9 cellular contexts compared by ENCODE assay signal in the genomic region with DNA sequence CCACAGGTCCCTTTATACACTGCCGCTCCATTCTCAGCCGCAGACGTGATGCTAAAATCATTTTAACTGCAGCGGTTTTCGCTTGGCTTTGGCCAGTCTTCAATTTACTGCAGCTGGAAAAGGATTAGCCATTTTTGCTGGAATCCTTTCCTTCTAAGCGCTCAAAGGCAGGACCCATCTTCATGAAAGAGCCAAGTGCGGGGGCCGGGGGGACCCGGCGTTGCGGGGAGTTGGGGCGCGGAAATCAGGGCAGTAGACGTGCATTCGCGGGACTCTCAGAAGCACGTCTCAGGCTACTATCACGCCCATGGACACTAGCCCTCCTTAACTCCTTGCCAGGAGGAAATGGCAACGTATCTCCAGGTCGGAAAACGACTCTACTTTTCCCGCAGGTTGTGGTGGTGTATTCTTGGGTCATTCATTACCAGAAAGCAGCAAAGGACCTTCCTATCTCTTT. TPM values are rescaled to one million over a fixed set of nuclear protein-coding genes. Genes with fewer than 3 reads are reported as not detected.
A peak's percentile ranks its signal among the peaks of the same experiment; 100 is the strongest.
DNase-seq lines count a peak whose midpoint lies in the region; ATAC-seq and TF ChIP-seq lines count a peak whose summit lies in the region.
"Had no signal": no experiment of that assay in that cellular context is flagged by ENCODE, and none has a peak within 500 bp of the region (broad histone marks: within the 10 kb centered on the region; RNA-seq: fewer than 3 reads in every experiment).

No MANE protein-coding gene starts in this region.

- H3K27ac Mint-ChIP-seq in chondrocyte (ENCODE audit: unreplicated experiment) = no peak overlapping the region
- no peak overlapping the region for H3K27ac Mint-ChIP-seq in effector memory CD8-positive, alpha-beta T cell

- intact Hi-C loops in heart right ventricle (cut with DNase I) = no loop called here
- intact Hi-C loops in cardiac septum (cut with DNase I) = no loop called here

- H3K4me3 ChIP-seq in heart right ventricle (peak overlapping the region in 7 of 10 donors; percentile 17 to 50 (median 41)), muscle layer of duodenum (ENCODE audit: low read depth in 1 of 2, low read length in 2 of 2) (peak overlapping the region; percentile 61 to 76)

- H3K9me3 ChIP-seq in heart right ventricle (no peaks in the 10 kb centered on the region), muscle layer of duodenum (ENCODE audit: control insufficient read depth in 1 of 2, low read length in 2 of 2) (no peaks in the 10 kb centered on the region)

- peaks cover 6 to 61% (median 56%) of the 10 kb centered on the region in 9 donors for H3K4me1 ChIP-seq in heart right ventricle
- H3K4me1 ChIP-seq in muscle layer of duodenum (ENCODE audit: control insufficient read depth in 1 of 2, insufficient read depth in 2 of 2, low read length in 2 of 2) = peaks cover 6 to 60% of the 10 kb centered on the region in 2 donors

- TF ChIP-seq CTCF in heart right ventricle (IDR thresholded peaks at IDR 0.05) (no peak), chondrocyte (IDR thresholded peaks at IDR 0.05) (no peak)

- H3K36me3 ChIP-seq in heart right ventricle = no peaks in the 10 kb centered on the region
- no peaks in the 10 kb centered on the region for H3K36me3 ChIP-seq in muscle layer of duodenum (ENCODE audit: control insufficient read depth in 1 of 2, insufficient read depth in 2 of 2, low read length in 2 of 2)

- H3K27me3 ChIP-seq in heart right ventricle = peaks cover 27 to 97% (median 89%) of the 10 kb centered on the region in 7 donors
- peaks cover 38% of the 10 kb centered on the region for H3K27me3 ChIP-seq in muscle layer of duodenum (ENCODE audit: low read depth, low read length)

- no peaks in the 10 kb centered on the region for H3K36me3 Mint-ChIP-seq in chondrocyte (ENCODE audit: low read depth)
- H3K36me3 Mint-ChIP-seq in effector memory CD8-positive, alpha-beta T cell (ENCODE audit: insufficient read depth) = no peaks in the 10 kb centered on the region

- WGBS in heart right ventricle, 2 donors = 0 to 1% methylated on average over 22 of the region's 22 CpGs

- H3K4me3 Mint-ChIP-seq in chondrocyte (ENCODE audit: unreplicated experiment) = peak overlapping the region; percentile 87
- H3K4me3 Mint-ChIP-seq in effector memory CD8-positive, alpha-beta T cell = no peak overlapping the region

- peaks cover 4% of the 10 kb centered on the region for H3K27me3 Mint-ChIP-seq in chondrocyte (ENCODE audit: low read depth)
- peaks cover 34 to 58% of the 10 kb centered on the region in 2 donors for H3K27me3 Mint-ChIP-seq in effector memory CD8-positive, alpha-beta T cell

- H3K4me1 Mint-ChIP-seq in chondrocyte (ENCODE audit: low read depth) = peaks cover 57% of the 10 kb centered on the region
- H3K4me1 Mint-ChIP-seq in effector memory CD8-positive, alpha-beta T cell (ENCODE audit: low read depth in 2 of 2) = peaks cover 3 to 4% of the 10 kb centered on the region in 2 donors

- ATAC-seq in heart right ventricle = no peak
- ATAC-seq in GM19035 (IDR thresholded peaks at IDR 0.05; ENCODE audit: unreplicated experiment) = no peak
- ATAC-seq in HG02885 (IDR thresholded peaks at IDR 0.05; ENCODE audit: poor library complexity, unreplicated experiment) = no peak
- ATAC-seq in GM21825 (IDR thresholded peaks at IDR 0.05; ENCODE audit: unreplicated experiment) = no peak
- ATAC-seq in effector memory CD8-positive, alpha-beta T cell (replicated peaks) = no peak

- no peak overlapping the region for H3K27ac ChIP-seq in heart right ventricle
- no peak overlapping the region for H3K27ac ChIP-seq in muscle layer of duodenum (ENCODE audit: low read length)

- H3K9me3 Mint-ChIP-seq in chondrocyte (ENCODE audit: low read depth) = no peaks in the 10 kb centered on the region
- peaks cover 0 to 2% of the 10 kb centered on the region in 2 donors for H3K9me3 Mint-ChIP-seq in effector memory CD8-positive, alpha-beta T cell

- DNase-seq in heart right ventricle = no peak
- DNase-seq in cardiac septum (ENCODE audit: low spot score) = no peak
- peak; percentile 48 for DNase-seq in chondrocyte (ENCODE audit: low spot score)
- DNase-seq in effector memory CD8-positive, alpha-beta T cell = no peak
- DNase-seq: activated CD4-positive, alpha-beta T cell treated with anti-CD3 and anti-CD28 coated beads for 1 hour had no signal

RNA-seq across cellular contexts. Expression of gene PCDH10, which starts 1.7 kb away (rescaled TPM):
- total RNA-seq in heart right ventricle (under 1 TPM in 7 of 10 donors, not detected in 3; 0.04 to 0.20 (median 0.10) TPM), cardiac septum (0.48 TPM), chondrocyte (30.2 to 69.6 TPM (median 30.5 TPM) in 3 replicates)
- polyA plus RNA-seq in heart right ventricle = under 1 TPM; 0.01 to 0.07 TPM

Comparison
In these comparisons a context has a peak if more than half of its experiments do, and no peak if none do; other contexts are left out.
1. RNA of gene PCDH10, which starts 1.7 kb away (total RNA-seq): 30.2 to 69.6 TPM in chondrocyte; 0.48 TPM in cardiac septum (single experiment) and 0.04 to 0.20 TPM in heart right ventricle; every median in the first group is over 10 times any median in the second.